Comparison of ENCODE assay signal across 22 cellular contexts in genomic region chr3:52211268-52211891, GRCh38. TPM values are rescaled to one million over a fixed set of nuclear protein-coding genes. Genes with fewer than 3 reads are reported as not detected.
"Had no signal": no experiment of that assay in that cellular context is flagged by ENCODE, and none has a peak within 500 bp of the region (broad histone marks: within the 10 kb centered on the region; RNA-seq: fewer than 3 reads in every experiment).

No MANE protein-coding gene starts in this region.

- H3K4me1 ChIP-seq: breast epithelium had no signal

- H3K4me3 ChIP-seq: breast epithelium, esophagus muscularis mucosa, pancreas, tibial artery had no signal

- ATAC-seq: activated T-cell treated with anti-CD3 and anti-CD28 coated beads, Interleukin-2, amount 50 U/mL, for 4 hours; effector memory CD8-positive, alpha-beta T cell; right cardiac atrium; WTC11 had no signal

- H3K27me3 ChIP-seq: breast epithelium, esophagus muscularis mucosa, pancreas, tibial artery had no signal

- H3K27ac ChIP-seq: breast epithelium, esophagus muscularis mucosa, pancreas, tibial artery had no signal

- H3K9me3 ChIP-seq: breast epithelium, esophagus muscularis mucosa, pancreas, tibial artery had no signal

- DNase-seq: activated CD8-positive, alpha-beta memory T cell treated with anti-CD3 and anti-CD28 coated beads, Interleukin-2, amount 50 U/mL, for 4 hours; activated naive CD4-positive, alpha-beta T cell treated with Interleukin-2 at 50 U/mL for 16 hours; activated naive CD8-positive, alpha-beta T cell treated with anti-CD3 and anti-CD28 coated beads for 36 hours; activated T-cell treated with anti-CD3 and anti-CD28 coated beads, Interleukin-2, amount 50 U/mL, for 4 hours; effector memory CD8-positive, alpha-beta T cell; head of caudate nucleus; left colon; natural killer cell; pancreas; right cardiac atrium; stimulated activated CD4-positive, alpha-beta T cell treated with anti-CD3 and anti-CD28 coated beads, Interleukin-1b, Interleukin-23, amount 100 ng/mL, for 48 hours; T-helper 9 cell; tibial artery had no signal

RNA-seq across cellular contexts. Expression of gene TLR9, which starts 14.1 kb away (rescaled TPM):
- total RNA-seq: dermis microvascular lymphatic vessel endothelial cell, endothelial cell of umbilical vein, frontal cortex, lung microvascular endothelial cell, pulmonary artery endothelial cell, skeletal muscle tissue, WTC11 had no signal
